ENCODE assay signal across 25 cellular contexts in genomic region chr21:30436986-30437385, GRCh38.
"Had no signal": no experiment of that assay in that cellular context is flagged by ENCODE, and none has a peak within 500 bp of the region (broad histone marks: within the 10 kb centered on the region; RNA-seq: fewer than 3 reads in every experiment).

No MANE protein-coding gene starts in this region.

- DNase-seq: activated CD4-positive, alpha-beta memory T cell treated with anti-CD3 and anti-CD28 coated beads for 36 hours; activated CD4-positive, alpha-beta T cell treated with anti-CD3 and anti-CD28 coated beads, Interleukin-2, amount 10 ng/mL, durations not matched to agents 24 days and 14 days; activated CD4-positive, CD25-positive, alpha-beta regulatory T cell treated with anti-CD3 and anti-CD28 coated beads, Interleukin-2, amount 50 U/mL, for 72 hours; activated CD8-positive, alpha-beta memory T cell treated with anti-CD3 and anti-CD28 coated beads, Interleukin-2, amount 50 U/mL, for 4 hours; activated gamma-delta T cell; activated naive CD4-positive, alpha-beta T cell treated with anti-CD3 and anti-CD28 coated beads, Interleukin-2, amount 10 ng/mL, durations not matched to agents 7 days and 5 days; activated naive CD8-positive, alpha-beta T cell treated with anti-CD3 and anti-CD28 coated beads, Interleukin-2, amount 10 ng/mL, durations not matched to agents 7 days and 5 days; activated T-cell treated with anti-CD3 and anti-CD28 coated beads, Interleukin-2, amount 50 U/mL, for 24 hours; dorsolateral prefrontal cortex; effector memory CD4-positive, alpha-beta T cell; erythroblast; head of caudate nucleus; hypothalamus; immature natural killer cell; naive B cell; nucleus accumbens; psoas muscle; sigmoid colon; small intestine; stimulated activated CD4-positive, alpha-beta T cell treated with anti-CD3 and anti-CD28 coated beads, Interleukin-4, amount 100 ng/mL, for 24 hours; T1000; trophoblast cell; WERI-Rb-1 had no signal

- ATAC-seq: psoas muscle; stimulated activated effector memory CD8-positive, alpha-beta T cell treated with anti-CD3 and anti-CD28 coated beads, Interleukin-12 subunit alpha, Interleukin-12 subunit beta, amount 100 ng/mL, for 72 hours had no signal

- FAIRE-seq: small intestine, urothelium cell line had no signal
